ENCODE assay signal across 8 cellular contexts in the genomic region with DNA sequence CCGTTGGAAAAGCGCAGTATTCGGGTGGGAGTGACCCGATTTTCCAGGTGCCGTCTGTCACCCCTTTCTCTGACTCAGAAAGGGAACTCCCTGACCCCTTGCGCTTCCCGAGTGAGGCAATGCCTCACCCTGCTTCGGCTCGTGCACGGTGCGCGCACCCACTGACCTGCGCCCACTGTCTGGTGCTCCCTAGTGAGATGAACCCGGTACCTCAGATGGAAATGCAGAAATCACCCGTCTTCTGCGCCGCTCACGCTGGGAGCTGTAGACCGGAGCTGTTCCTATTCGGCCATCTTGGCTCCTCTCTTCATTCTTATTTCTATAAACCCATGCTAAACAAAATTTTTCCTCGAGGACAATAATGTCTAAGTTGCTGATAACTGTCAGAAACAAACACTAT. TPM values are rescaled to one million over a fixed set of nuclear protein-coding genes. Genes with fewer than 3 reads are reported as not detected.
DNase-seq lines count a peak whose midpoint lies in the region; ATAC-seq, FAIRE-seq and TF ChIP-seq lines count a peak whose summit lies in the region.
"Not testable (repeated sequence)": the region's sequence is repeated elsewhere in the genome, so short reads cannot be mapped to it uniquely, and the experiment has no call there.

No MANE protein-coding gene starts in this region.

- BruUV-seq in K562 (replicated peaks; lab: Mats Ljungman, UMichigan), result TSS peak; percentile 78

- not testable (repeated sequence) for TF ChIP-seq RAD21 in K562 (CRISPR knock-in tag; conservative IDR thresholded peaks at IDR 0.05 in 1 of 2, IDR thresholded peaks at IDR 0.05 in 1 of 2)

- peak overlapping the region; percentile 31; the same call in 1 of the 2 replicates for H3K4me2 ChIP-seq in MM.1S (ENCODE audit: low read depth, low read length)
- not testable (repeated sequence) for H3K4me2 ChIP-seq in K562 (ENCODE audit: insufficient read depth, low read length)

- peak overlapping the region; percentile 16 for H3K4me3 ChIP-seq in HAP-1
- peak overlapping the region; percentile 50 for H3K4me3 ChIP-seq in MM.1S (ENCODE audit: low read length)
- H3K4me3 ChIP-seq in RWPE2 (ENCODE audit: severe bottlenecking), result peak overlapping the region; percentile 14
- peak overlapping the region; percentile 26 for H3K4me3 ChIP-seq in K562
- H3K4me3 ChIP-seq in iPS-15b (ENCODE audit: low read depth, low read length), result peak overlapping the region; percentile 49

- H3K9me3 Mint-ChIP-seq in osteocyte (ENCODE audit: unreplicated experiment), result not testable (repeated sequence)

- peak overlapping the region; percentile 40 for H3K4me3 Mint-ChIP-seq in osteocyte (ENCODE audit: unreplicated experiment)

- FAIRE-seq in K562 (lab: Jason Lieb, UNC), result not testable (repeated sequence)

- H3K27ac Mint-ChIP-seq in osteocyte (ENCODE audit: unreplicated experiment), result not testable (repeated sequence)

- H3K27ac ChIP-seq in MM.1S (ENCODE audit: low read length) (peak overlapping the region; percentile 64), RWPE2 (ENCODE audit: poor library complexity, severe bottlenecking) (peak overlapping the region; percentile 27), K562 (ENCODE audit: extremely low read depth, low read depth, low read length) (peak overlapping the region; percentile 62)

- WGBS in K562 (ENCODE audit: insufficient coverage, low coverage, missing lambda C conversion rate), result 0% methylated on average over 6 of the region's 21 CpGs

- ATAC-seq in RWPE2 (ENCODE audit: low read depth); K562: not testable (repeated sequence)

- H3K27me3 Mint-ChIP-seq in osteocyte (ENCODE audit: unreplicated experiment), result not testable (repeated sequence)

- H3K9me2 ChIP-seq in MM.1S (replicated peaks; ENCODE audit: insufficient read depth, low read length), result not testable (repeated sequence)

- not testable (repeated sequence) for H3K4me1 Mint-ChIP-seq in osteocyte (ENCODE audit: unreplicated experiment)

- H3K36me3 Mint-ChIP-seq in osteocyte (ENCODE audit: unreplicated experiment), result not testable (repeated sequence)

- DNase-seq in COR-L47 (lab: John Stamatoyannopoulos, UW), result peak; percentile 1
- not testable (repeated sequence) for DNase-seq in HAP-1 (ENCODE audit: low spot score in 2 of 2); MM.1S; RWPE2 (ENCODE audit: low spot score); osteocyte (ENCODE audit: extremely low spot score, unreplicated experiment)
- peak; percentile 48 for DNase-seq in NCI-H748 treated with DMSO at 0.1 percent for 48 hours (lab: John Stamatoyannopoulos, UW)
- peak in 1 of 4 experiments; percentile 18 for DNase-seq in K562 (ENCODE audit: extremely low read depth in 1 of 4, low spot score in 3 of 4)

- POLR2A ChIA-PET in K562 (lab: Yijun Ruan, JAX), result interaction anchor here (0.7 kb wide), 1 partner anchor 20 kb away, joined by 3 read pairs; no protein-coding TSS in a partner anchor

- not testable (repeated sequence) for TF ChIP-seq EP300 in K562 (IDR thresholded peaks at IDR 0.05; ENCODE audit: low read length)

- H4K20me1 ChIP-seq in MM.1S (ENCODE audit: insufficient read depth, low read length); K562 (replicated peaks; ENCODE audit: control insufficient read depth, insufficient read depth, low read length): not testable (repeated sequence)

- H2AFZ ChIP-seq in MM.1S (ENCODE audit: low read length) (0 out of 2 replicates have a peak overlapping the region, but pooled peaks have one; percentile 10), K562 (ENCODE audit: low read depth, low read length) (peak overlapping the region; percentile 84)

- in situ Hi-C loops in HAP-1 (cut with MboI; ENCODE audit: low sequenced_read_pairs); K562 (cut with MboI): not testable (repeated sequence)

- H3K27me3 ChIP-seq in HAP-1 (ENCODE audit: low read depth); MM.1S (replicated peaks; ENCODE audit: insufficient read depth, low read length); RWPE2 (ENCODE audit: insufficient read depth, poor library complexity, severe bottlenecking); K562 (ENCODE audit: control insufficient read depth in 2 of 2, insufficient read depth in 2 of 2, low read length in 2 of 2); iPS-15b (ENCODE audit: control insufficient read depth, insufficient read depth, low read length): not testable (repeated sequence)

- H3K9ac ChIP-seq in MM.1S (ENCODE audit: low read length), result peak overlapping the region; percentile 59
- peak overlapping the region in 1 of 2 experiments; percentile 64; a peak in 2 of 4 replicates for H3K9ac ChIP-seq in K562 (ENCODE audit: insufficient read depth in 1 of 2, low read depth in 2 of 2, low read length in 2 of 2)
- not testable (repeated sequence) for H3K9ac ChIP-seq in iPS-15b (ENCODE audit: low read depth, low read length)

- peak; percentile 64; the same call in 1 of the 2 replicates for TF ChIP-seq POLR2A in K562 (conservative IDR thresholded peaks at IDR 0.05)

- H3K4me1 ChIP-seq in HAP-1; MM.1S (ENCODE audit: low read length); RWPE2 (ENCODE audit: insufficient read depth, poor library complexity, severe bottlenecking); K562 (replicated peaks in 1 of 2; ENCODE audit: control insufficient read depth in 2 of 2, insufficient read depth in 2 of 2, low read length in 2 of 2); iPS-15b (ENCODE audit: control insufficient read depth, insufficient read depth, low read length): not testable (repeated sequence)

- 0 out of 2 replicates have a peak, but pooled peaks cover 10% of the 10 kb centered on the region for H3K79me2 ChIP-seq in MM.1S (ENCODE audit: low read length)
- not testable (repeated sequence) for H3K79me2 ChIP-seq in K562 (ENCODE audit: control insufficient read depth, insufficient read depth, low read length)

- not testable (repeated sequence) for H3F3A ChIP-seq in MM.1S (ENCODE audit: insufficient read depth, low read length)

- TF ChIP-seq CTCF in MM.1S (IDR thresholded peaks at IDR 0.05; ENCODE audit: low read length); RWPE2 (IDR thresholded peaks at IDR 0.05; ENCODE audit: poor library complexity, severe bottlenecking); K562 (IDR thresholded peaks at IDR 0.05 in 2 of 3, conservative IDR thresholded peaks at IDR 0.05 in 1 of 3; ENCODE audit: insufficient read depth in 2 of 3, low read depth in 1 of 3, low read length in 3 of 3); osteocyte (IDR thresholded peaks at IDR 0.05): not testable (repeated sequence)

- not testable (repeated sequence) for H3K9me1 ChIP-seq in K562 (ENCODE audit: control insufficient read depth, insufficient read depth, low read length)

- intact Hi-C loops in K562 (cut with micrococcal nuclease), result not testable (repeated sequence)

- not testable (repeated sequence) for H3K36me3 ChIP-seq in HAP-1 (replicated peaks); MM.1S (replicated peaks; ENCODE audit: insufficient read depth, low read length); RWPE2 (ENCODE audit: low read depth); K562 (ENCODE audit: control insufficient read depth, insufficient read depth, low read length); iPS-15b (ENCODE audit: control insufficient read depth, insufficient read depth, low read length)

- CTCF ChIA-PET in K562 (lab: Yijun Ruan, JAX; ENCODE audit: low intra/inter-chr PET ratio), result not testable (repeated sequence)

- not testable (repeated sequence) for H3K9me3 ChIP-seq in HAP-1; MM.1S (replicated peaks; ENCODE audit: insufficient read depth, low read length); RWPE2 (ENCODE audit: severe bottlenecking); K562 (replicated peaks; ENCODE audit: control insufficient read depth, insufficient read depth, low read depth, low read length); iPS-15b (ENCODE audit: control insufficient read depth, insufficient read depth, low read length)

TF ChIP-seq in K562, 482 proteins besides CTCF, POLR2A, EP300 and RAD21 (continues in another document):
- peak; percentile 46 for TF ChIP-seq POLR2G (IDR thresholded peaks at IDR 0.05; ENCODE audit: low read depth, low read length)
- TF ChIP-seq, protein P1, sequence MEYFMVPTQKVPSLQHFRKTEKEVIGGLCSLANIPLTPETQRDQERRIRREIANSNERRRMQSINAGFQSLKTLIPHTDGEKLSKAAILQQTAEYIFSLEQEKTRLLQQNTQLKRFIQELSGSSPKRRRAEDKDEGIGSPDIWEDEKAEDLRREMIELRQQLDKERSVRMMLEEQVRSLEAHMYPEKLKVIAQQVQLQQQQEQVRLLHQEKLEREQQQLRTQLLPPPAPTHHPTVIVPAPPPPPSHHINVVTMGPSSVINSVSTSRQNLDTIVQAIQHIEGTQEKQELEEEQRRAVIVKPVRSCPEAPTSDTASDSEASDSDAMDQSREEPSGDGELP (CRISPR knock-in tag; IDR thresholded peaks at IDR 0.05; ENCODE audit: borderline replicate concordance), result peak; percentile 27; the same call in 1 of the 2 replicates
- 0 out of 2 replicates have a peak, but pooled peaks have one; percentile 25 for TF ChIP-seq TARDBP (IDR thresholded peaks at IDR 0.05)

RNA-seq across cellular contexts. Expression of a gene that starts 17.5 kb away (rescaled TPM):
- total RNA-seq in K562 (2011; cell fraction: chromatin; rRNA removed; ENCODE audit: low replicate concordance), result 5.3 and 13.6 TPM in 2 replicates
- total RNA-seq in K562 (2011; cell fraction: nucleolus; rRNA removed), result 3.7 and 4.1 TPM in 2 replicates
- total RNA-seq in K562 (2011; cell fraction: nucleoplasm; rRNA removed), result 7.5 and 14.6 TPM in 2 replicates
- total RNA-seq in K562 (2014; rRNA removed) (0.98 and 2.2 TPM in 2 replicates), K562 (2014; rRNA removed; fragmentation: Illumina TruSeq; extraction: Trizol) (1.7 and 2.4 TPM in 2 replicates), K562 (2015; rRNA removed; fragmentation: Illumina TruSeq; extraction: Trizol) (2.1 and 3.1 TPM in 2 replicates), K562 (2021) (1.1 and 1.2 TPM in 2 replicates), osteocyte (32.1 and 33.3 TPM in 2 replicates)
- polyA plus RNA-seq in K562 (2011; rRNA removed) (0.85 and 1.5 TPM in 2 replicates), K562 (2014; fragmentation: Illumina TruSeq; extraction: Trizol) (0.66 and 0.80 TPM in 2 replicates), K562 (2014; fragmentation: Nextera tagmentation; extraction: Ambion mirVana) (under 1 TPM; 0.34 to 0.74 TPM), K562 (2014; rRNA removed) (1.1 and 1.3 TPM in 2 replicates)
- 0.24 and 0.31 TPM in 2 replicates for polyA plus RNA-seq in K562 (2011; cell fraction: cytosol; rRNA removed)
- polyA plus RNA-seq in K562 (2011; cell fraction: nucleus; rRNA removed), result 1.3 and 1.7 TPM in 2 replicates
- polyA plus RNA-seq in K562 (2012), result 1.1 and 2.5 TPM in 2 replicates
- polyA minus RNA-seq in K562 (2011; rRNA and poly(A)+ RNA removed), result 3.8 and 4.5 TPM in 2 replicates
- polyA minus RNA-seq in K562 (2011; cell fraction: cytosol; rRNA and poly(A)+ RNA removed), result 0.29 and 0.82 TPM in 2 replicates
- 7.4 TPM in 2 replicates for polyA minus RNA-seq in K562 (2011; cell fraction: nucleus; rRNA and poly(A)+ RNA removed)
